20 cellular contexts compared by ENCODE assay signal in the genomic region with DNA sequence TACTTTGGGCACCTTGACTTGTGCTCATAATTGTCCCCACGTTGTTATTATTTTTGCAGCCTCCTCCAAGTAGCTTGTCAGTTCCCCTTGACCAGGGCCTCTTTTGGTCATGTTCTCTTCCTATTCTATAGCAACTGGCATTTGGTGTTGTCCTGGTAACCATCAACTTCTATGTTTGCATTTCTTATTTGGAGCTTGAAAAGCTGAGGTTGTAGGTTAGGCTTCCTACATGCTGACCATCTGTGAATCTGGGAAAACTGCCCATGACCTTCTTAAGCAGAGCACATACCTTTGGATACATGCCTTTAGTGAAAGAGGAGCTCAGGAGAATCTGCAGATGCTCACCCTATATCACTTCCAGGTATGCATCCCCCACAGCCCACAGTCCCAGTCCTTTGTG.
A peak's percentile ranks its signal among the peaks of the same experiment; 100 is the strongest.
DNase-seq lines count a peak whose midpoint lies in the region; ATAC-seq and TF ChIP-seq lines count a peak whose summit lies in the region.
"Had no signal": no experiment of that assay in that cellular context is flagged by ENCODE, and none has a peak within 500 bp of the region (broad histone marks: within the 10 kb centered on the region; RNA-seq: fewer than 3 reads in every experiment).

No MANE protein-coding gene starts in this region.

- H3K4me3 ChIP-seq in AG04450 (ENCODE audit: low read depth, low read length), result no peak overlapping the region
- no peak overlapping the region for H3K4me3 ChIP-seq in HFF-Myc (replicated peaks; ENCODE audit: low read depth, low read length)
- H3K4me3 ChIP-seq in choroid plexus epithelial cell (ENCODE audit: low read depth, low read length), result no peak overlapping the region
- no peak overlapping the region for H3K4me3 ChIP-seq in aorta (ENCODE audit: low read length in 2 of 2)
- H3K4me3 ChIP-seq: BLaER1 treated with 17β-estradiol and CSF1 and Interleukin-3, amounts not matched to agents 10 nM and 100 nM; MG63 had no signal

- intact Hi-C loops in aorta (cut with DNase I), result no loop called here

- no peak overlapping the region for H3K27ac Mint-ChIP-seq in mesothelial cell of epicardium
- H3K27ac Mint-ChIP-seq: CD8-positive, alpha-beta T cell had no signal

- H3K9me3 ChIP-seq in AG04450 (ENCODE audit: control insufficient read depth, insufficient read depth, low read length) (no peaks in the 10 kb centered on the region), aorta (ENCODE audit: control insufficient read depth, low read length) (no peaks in the 10 kb centered on the region)
- H3K9me3 ChIP-seq: BLaER1 treated with 17β-estradiol and CSF1 and Interleukin-3, amounts not matched to agents 10 nM and 100 nM; MG63 had no signal

- H3K27me3 ChIP-seq in AG04450 (ENCODE audit: control insufficient read depth, insufficient read depth, low read length) (no peaks in the 10 kb centered on the region), aorta (ENCODE audit: control insufficient read depth in 1 of 2, insufficient read depth in 2 of 2, low read length in 1 of 2) (no peaks in the 10 kb centered on the region)
- H3K27me3 ChIP-seq: BLaER1 treated with 17β-estradiol and CSF1 and Interleukin-3, amounts not matched to agents 10 nM and 100 nM; MG63 had no signal

- peak; percentile 16 for DNase-seq in AG04450 (ENCODE audit: low read depth, low spot score)
- DNase-seq in HFF-Myc (ENCODE audit: extremely low read depth, low read depth), result peak; percentile 20
- DNase-seq in choroid plexus epithelial cell (ENCODE audit: low read depth), result peak; percentile 4
- no peak for DNase-seq in mesothelial cell of epicardium (ENCODE audit: low spot score in 2 of 2, unreplicated experiment in 2 of 2)
- no peak for DNase-seq in HK-2 (ENCODE audit: unreplicated experiment)
- DNase-seq in aorta, result no peak
- DNase-seq: Calu3; CD8-positive, alpha-beta T cell; DND-41; GDM1; H7; Kasumi-1; MG63; NCI-H1048; NCI-H1436 treated with DMSO at 0.1 percent for 48 hours; NCI-H2029 treated with DMSO at 0.1 percent for 48 hours; NCI-H774 had no signal

- WGBS in aorta, 2 donors, result 88 to 92% methylated on average over 1 of the region's 1 CpG

- no peak overlapping the region for H3K4me3 Mint-ChIP-seq in mesothelial cell of epicardium
- H3K4me3 Mint-ChIP-seq: CD8-positive, alpha-beta T cell had no signal

- peaks cover 1% of the 10 kb centered on the region for H3K4me1 Mint-ChIP-seq in mesothelial cell of epicardium

- no peaks in the 10 kb centered on the region for H3K4me1 ChIP-seq in aorta (ENCODE audit: control insufficient read depth in 1 of 2, insufficient read depth in 2 of 2, low read length in 2 of 2)
- H3K4me1 ChIP-seq: BLaER1 treated with 17β-estradiol and CSF1 and Interleukin-3, amounts not matched to agents 10 nM and 100 nM had no signal

- CTCF ChIA-PET in AG04450 (lab: Charles Lee), result interaction anchor here (1.0 kb wide), 1 partner anchor 646 kb away, joined by 3 read pairs; no protein-coding TSS in a partner anchor

- peaks cover 3% of the 10 kb centered on the region for H3K27me3 Mint-ChIP-seq in mesothelial cell of epicardium (ENCODE audit: low read depth)

- ATAC-seq in SK-N-SH treated with all-trans-retinoic acid at 6 μM for 48 hours, result peak; percentile 68
- no peak for ATAC-seq in GM18505 (IDR thresholded peaks at IDR 0.05; ENCODE audit: unreplicated experiment)
- ATAC-seq in aorta (ENCODE audit: low FRiP score), result no peak
- ATAC-seq: CD8-positive, alpha-beta T cell had no signal

- H3K27ac ChIP-seq in AG04450 (ENCODE audit: low read depth, low read length), result no peak overlapping the region
- H3K27ac ChIP-seq in aorta (ENCODE audit: low read depth in 1 of 2, low read length in 2 of 2), result no peak overlapping the region
- H3K27ac ChIP-seq: BLaER1 treated with 17β-estradiol and CSF1 and Interleukin-3, amounts not matched to agents 10 nM and 100 nM had no signal

- peaks cover 3% of the 10 kb centered on the region for H3K9me3 Mint-ChIP-seq in mesothelial cell of epicardium
- H3K9me3 Mint-ChIP-seq: CD8-positive, alpha-beta T cell had no signal

- H3K36me3 ChIP-seq in aorta (ENCODE audit: control insufficient read depth in 1 of 2, insufficient read depth in 2 of 2, low read length in 1 of 2), result no peaks in the 10 kb centered on the region
- H3K36me3 ChIP-seq: BLaER1 treated with 17β-estradiol and CSF1 and Interleukin-3, amounts not matched to agents 10 nM and 100 nM; MG63 had no signal

- peaks cover 3% of the 10 kb centered on the region for H3K36me3 Mint-ChIP-seq in mesothelial cell of epicardium

- POLR2A ChIA-PET in AG04450 (lab: Yijun Ruan, JAX), result no interaction called here

- TF ChIP-seq CTCF in AG04450 (IDR thresholded peaks at IDR 0.05; ENCODE audit: low read depth, low read length) (no peak), HFF-Myc (IDR thresholded peaks at IDR 0.05; ENCODE audit: low read depth, low read length, missing control alignments) (no peak), choroid plexus epithelial cell (conservative IDR thresholded peaks at IDR 0.05; ENCODE audit: low read depth, low read length) (no peak), mesothelial cell of epicardium (IDR thresholded peaks at IDR 0.05; ENCODE audit: unreplicated experiment) (no peak)

- TF ChIP-seq POLR2A in GM18505 (IDR thresholded peaks at IDR 0.05; ENCODE audit: borderline replicate concordance, extremely low read depth, insufficient read depth, insufficient read length), result no peak

TF ChIP-seq in SK-N-SH treated with all-trans-retinoic acid at 6 μM for 48 hours, 23 proteins besides CTCF, POLR2A, EP300 and RAD21 (continues in another document):
- TF ChIP-seq ZC3H10 (CRISPR knock-in tag; IDR thresholded peaks at IDR 0.05) (no peak), ZFP3 (CRISPR knock-in tag; IDR thresholded peaks at IDR 0.05) (no peak)
- TF ChIP-seq, protein P1, sequence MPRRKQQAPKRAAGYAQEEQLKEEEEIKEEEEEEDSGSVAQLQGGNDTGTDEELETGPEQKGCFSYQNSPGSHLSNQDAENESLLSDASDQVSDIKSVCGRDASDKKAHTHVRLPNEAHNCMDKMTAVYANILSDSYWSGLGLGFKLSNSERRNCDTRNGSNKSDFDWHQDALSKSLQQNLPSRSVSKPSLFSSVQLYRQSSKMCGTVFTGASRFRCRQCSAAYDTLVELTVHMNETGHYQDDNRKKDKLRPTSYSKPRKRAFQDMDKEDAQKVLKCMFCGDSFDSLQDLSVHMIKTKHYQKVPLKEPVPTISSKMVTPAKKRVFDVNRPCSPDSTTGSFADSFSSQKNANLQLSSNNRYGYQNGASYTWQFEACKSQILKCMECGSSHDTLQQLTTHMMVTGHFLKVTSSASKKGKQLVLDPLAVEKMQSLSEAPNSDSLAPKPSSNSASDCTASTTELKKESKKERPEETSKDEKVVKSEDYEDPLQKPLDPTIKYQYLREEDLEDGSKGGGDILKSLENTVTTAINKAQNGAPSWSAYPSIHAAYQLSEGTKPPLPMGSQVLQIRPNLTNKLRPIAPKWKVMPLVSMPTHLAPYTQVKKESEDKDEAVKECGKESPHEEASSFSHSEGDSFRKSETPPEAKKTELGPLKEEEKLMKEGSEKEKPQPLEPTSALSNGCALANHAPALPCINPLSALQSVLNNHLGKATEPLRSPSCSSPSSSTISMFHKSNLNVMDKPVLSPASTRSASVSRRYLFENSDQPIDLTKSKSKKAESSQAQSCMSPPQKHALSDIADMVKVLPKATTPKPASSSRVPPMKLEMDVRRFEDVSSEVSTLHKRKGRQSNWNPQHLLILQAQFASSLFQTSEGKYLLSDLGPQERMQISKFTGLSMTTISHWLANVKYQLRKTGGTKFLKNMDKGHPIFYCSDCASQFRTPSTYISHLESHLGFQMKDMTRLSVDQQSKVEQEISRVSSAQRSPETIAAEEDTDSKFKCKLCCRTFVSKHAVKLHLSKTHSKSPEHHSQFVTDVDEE (CRISPR knock-in tag; IDR thresholded peaks at IDR 0.05), result no peak
- TF ChIP-seq, protein P2, sequence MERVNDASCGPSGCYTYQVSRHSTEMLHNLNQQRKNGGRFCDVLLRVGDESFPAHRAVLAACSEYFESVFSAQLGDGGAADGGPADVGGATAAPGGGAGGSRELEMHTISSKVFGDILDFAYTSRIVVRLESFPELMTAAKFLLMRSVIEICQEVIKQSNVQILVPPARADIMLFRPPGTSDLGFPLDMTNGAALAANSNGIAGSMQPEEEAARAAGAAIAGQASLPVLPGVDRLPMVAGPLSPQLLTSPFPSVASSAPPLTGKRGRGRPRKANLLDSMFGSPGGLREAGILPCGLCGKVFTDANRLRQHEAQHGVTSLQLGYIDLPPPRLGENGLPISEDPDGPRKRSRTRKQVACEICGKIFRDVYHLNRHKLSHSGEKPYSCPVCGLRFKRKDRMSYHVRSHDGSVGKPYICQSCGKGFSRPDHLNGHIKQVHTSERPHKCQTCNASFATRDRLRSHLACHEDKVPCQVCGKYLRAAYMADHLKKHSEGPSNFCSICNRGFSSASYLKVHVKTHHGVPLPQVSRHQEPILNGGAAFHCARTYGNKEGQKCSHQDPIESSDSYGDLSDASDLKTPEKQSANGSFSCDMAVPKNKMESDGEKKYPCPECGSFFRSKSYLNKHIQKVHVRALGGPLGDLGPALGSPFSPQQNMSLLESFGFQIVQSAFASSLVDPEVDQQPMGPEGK (CRISPR knock-in tag; IDR thresholded peaks at IDR 0.05; ENCODE audit: borderline replicate concordance), result no peak
- TF ChIP-seq, protein P3, sequence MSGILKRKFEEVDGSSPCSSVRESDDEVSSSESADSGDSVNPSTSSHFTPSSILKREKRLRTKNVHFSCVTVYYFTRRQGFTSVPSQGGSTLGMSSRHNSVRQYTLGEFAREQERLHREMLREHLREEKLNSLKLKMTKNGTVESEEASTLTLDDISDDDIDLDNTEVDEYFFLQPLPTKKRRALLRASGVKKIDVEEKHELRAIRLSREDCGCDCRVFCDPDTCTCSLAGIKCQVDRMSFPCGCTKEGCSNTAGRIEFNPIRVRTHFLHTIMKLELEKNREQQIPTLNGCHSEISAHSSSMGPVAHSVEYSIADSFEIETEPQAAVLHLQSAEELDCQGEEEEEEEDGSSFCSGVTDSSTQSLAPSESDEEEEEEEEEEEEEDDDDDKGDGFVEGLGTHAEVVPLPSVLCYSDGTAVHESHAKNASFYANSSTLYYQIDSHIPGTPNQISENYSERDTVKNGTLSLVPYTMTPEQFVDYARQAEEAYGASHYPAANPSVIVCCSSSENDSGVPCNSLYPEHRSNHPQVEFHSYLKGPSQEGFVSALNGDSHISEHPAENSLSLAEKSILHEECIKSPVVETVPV (CRISPR knock-in tag; IDR thresholded peaks at IDR 0.05), result no peak

Comparison
In these comparisons a context has a peak if more than half of its experiments do, and no peak if none do; other contexts are left out.
1. DNase-seq: peak in AG04450 (single experiment), HFF-Myc (single experiment) and choroid plexus epithelial cell (single experiment); none in mesothelial cell of epicardium (0 of 2), HK-2 (single experiment) and aorta (0 of 2).